ENCODE assay signal across 1 cellular context in the genomic region with DNA sequence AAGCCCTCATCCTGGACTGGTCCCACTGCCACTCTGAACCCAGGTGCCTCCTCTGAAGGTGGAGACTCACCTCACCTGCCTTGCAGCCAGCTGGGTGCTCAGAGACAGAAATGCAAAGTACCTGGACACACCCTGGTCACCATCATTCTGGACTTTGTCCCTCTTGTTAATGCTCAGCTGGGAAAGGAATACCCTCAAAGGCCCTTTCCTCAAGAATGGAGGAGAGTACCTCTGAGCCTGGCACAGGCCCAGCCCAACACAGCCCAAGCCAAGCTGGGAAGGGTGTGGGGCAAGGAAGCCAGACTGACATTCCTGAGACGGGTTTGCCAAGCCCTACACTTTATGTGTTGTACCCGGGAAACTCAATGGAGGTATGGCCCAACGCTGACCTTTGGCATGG.
TF ChIP-seq lines count a peak whose summit lies in the region.

No MANE protein-coding gene starts in this region.

TF ChIP-seq in endothelial cell of umbilical vein, 7 proteins besides CTCF, POLR2A, EP300 and RAD21:
- TF ChIP-seq, protein P1, sequence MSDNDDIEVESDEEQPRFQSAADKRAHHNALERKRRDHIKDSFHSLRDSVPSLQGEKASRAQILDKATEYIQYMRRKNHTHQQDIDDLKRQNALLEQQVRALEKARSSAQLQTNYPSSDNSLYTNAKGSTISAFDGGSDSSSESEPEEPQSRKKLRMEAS (IDR thresholded peaks at IDR 0.05; ENCODE audit: insufficient read depth, insufficient read length), result no peak
- TF ChIP-seq JUN (IDR thresholded peaks at IDR 0.05; ENCODE audit: borderline replicate concordance, insufficient read depth, insufficient read length, low read depth), result no peak
